Comparison of ENCODE assay signal across 1 cellular context in the genomic region with DNA sequence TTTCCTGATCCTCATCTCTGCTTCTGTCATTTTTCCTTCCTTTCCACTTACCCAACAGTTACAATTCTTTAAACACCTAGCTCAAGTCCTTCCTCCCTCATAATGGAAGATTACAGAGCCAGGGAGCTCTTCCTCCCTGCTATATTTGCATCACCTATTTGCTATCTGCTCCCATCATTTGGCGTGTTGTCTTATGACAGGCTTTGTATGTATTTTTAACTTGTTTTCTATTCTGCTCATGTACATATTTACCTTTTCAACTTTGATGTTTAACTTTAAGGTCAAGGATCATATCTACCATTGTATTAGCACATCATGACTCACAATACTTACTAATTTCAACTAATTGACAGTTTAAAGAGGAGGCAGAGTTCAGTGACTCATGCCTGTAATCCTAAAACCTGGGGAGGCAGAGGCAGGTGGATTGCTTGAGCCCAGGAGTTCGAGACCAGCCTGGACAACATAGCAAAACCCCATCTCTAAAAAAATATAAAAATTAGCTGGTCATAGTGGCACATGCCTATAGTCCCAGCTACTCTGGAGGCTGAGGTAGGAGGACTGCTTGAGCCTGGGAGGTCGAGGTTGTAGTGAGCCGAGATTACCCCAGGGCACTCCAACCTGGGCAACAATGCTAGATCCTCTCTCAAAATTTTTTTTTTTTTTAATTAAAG.
TF ChIP-seq lines count a peak whose summit lies in the region.

No MANE protein-coding gene starts in this region.

TF ChIP-seq in GM23338, 12 proteins besides CTCF, POLR2A, EP300 and RAD21 (continued from another document):
- TF ChIP-seq, protein P1, sequence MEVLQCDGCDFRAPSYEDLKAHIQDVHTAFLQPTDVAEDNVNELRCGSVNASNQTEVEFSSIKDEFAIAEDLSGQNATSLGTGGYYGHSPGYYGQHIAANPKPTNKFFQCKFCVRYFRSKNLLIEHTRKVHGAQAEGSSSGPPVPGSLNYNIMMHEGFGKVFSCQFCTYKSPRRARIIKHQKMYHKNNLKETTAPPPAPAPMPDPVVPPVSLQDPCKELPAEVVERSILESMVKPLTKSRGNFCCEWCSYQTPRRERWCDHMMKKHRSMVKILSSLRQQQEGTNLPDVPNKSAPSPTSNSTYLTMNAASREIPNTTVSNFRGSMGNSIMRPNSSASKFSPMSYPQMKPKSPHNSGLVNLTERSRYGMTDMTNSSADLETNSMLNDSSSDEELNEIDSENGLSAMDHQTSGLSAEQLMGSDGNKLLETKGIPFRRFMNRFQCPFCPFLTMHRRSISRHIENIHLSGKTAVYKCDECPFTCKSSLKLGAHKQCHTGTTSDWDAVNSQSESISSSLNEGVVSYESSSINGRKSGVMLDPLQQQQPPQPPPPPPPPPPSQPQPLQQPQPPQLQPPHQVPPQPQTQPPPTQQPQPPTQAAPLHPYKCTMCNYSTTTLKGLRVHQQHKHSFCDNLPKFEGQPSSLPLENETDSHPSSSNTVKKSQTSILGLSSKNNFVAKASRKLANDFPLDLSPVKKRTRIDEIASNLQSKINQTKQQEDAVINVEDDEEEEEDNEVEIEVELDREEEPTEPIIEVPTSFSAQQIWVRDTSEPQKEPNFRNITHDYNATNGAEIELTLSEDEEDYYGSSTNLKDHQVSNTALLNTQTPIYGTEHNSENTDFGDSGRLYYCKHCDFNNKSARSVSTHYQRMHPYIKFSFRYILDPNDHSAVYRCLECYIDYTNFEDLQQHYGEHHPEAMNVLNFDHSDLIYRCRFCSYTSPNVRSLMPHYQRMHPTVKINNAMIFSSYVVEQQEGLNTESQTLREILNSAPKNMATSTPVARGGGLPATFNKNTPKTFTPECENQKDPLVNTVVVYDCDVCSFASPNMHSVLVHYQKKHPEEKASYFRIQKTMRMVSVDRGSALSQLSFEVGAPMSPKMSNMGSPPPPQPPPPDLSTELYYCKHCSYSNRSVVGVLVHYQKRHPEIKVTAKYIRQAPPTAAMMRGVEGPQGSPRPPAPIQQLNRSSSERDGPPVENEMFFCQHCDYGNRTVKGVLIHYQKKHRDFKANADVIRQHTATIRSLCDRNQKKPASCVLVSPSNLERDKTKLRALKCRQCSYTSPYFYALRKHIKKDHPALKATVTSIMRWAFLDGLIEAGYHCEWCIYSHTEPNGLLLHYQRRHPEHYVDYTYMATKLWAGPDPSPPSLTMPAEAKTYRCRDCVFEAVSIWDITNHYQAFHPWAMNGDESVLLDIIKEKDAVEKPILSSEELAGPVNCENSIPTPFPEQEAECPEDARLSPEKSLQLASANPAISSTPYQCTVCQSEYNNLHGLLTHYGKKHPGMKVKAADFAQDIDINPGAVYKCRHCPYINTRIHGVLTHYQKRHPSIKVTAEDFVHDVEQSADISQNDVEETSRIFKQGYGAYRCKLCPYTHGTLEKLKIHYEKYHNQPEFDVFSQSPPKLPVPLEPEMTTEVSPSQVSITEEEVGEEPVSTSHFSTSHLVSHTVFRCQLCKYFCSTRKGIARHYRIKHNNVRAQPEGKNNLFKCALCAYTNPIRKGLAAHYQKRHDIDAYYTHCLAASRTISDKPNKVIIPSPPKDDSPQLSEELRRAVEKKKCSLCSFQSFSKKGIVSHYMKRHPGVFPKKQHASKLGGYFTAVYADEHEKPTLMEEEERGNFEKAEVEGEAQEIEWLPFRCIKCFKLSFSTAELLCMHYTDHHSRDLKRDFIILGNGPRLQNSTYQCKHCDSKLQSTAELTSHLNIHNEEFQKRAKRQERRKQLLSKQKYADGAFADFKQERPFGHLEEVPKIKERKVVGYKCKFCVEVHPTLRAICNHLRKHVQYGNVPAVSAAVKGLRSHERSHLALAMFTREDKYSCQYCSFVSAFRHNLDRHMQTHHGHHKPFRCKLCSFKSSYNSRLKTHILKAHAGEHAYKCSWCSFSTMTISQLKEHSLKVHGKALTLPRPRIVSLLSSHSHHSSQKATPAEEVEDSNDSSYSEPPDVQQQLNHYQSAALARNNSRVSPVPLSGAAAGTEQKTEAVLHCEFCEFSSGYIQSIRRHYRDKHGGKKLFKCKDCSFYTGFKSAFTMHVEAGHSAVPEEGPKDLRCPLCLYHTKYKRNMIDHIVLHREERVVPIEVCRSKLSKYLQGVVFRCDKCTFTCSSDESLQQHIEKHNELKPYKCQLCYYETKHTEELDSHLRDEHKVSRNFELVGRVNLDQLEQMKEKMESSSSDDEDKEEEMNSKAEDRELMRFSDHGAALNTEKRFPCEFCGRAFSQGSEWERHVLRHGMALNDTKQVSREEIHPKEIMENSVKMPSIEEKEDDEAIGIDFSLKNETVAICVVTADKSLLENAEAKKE (CRISPR knock-in tag; IDR thresholded peaks at IDR 0.05), result no peak
- TF ChIP-seq EZH2phosphoT487 (IDR thresholded peaks at IDR 0.05; ENCODE audit: unreplicated experiment) (no peak), STAT1 (IDR thresholded peaks at IDR 0.05; ENCODE audit: unreplicated experiment) (no peak), POLR2AphosphoS5 (IDR thresholded peaks at IDR 0.05; ENCODE audit: low read depth) (no peak), CREB1 (CRISPR knock-in tag; IDR thresholded peaks at IDR 0.05; ENCODE audit: low read depth) (no peak)
